Comparison of ENCODE assay signal across 1 cellular context in the genomic region with DNA sequence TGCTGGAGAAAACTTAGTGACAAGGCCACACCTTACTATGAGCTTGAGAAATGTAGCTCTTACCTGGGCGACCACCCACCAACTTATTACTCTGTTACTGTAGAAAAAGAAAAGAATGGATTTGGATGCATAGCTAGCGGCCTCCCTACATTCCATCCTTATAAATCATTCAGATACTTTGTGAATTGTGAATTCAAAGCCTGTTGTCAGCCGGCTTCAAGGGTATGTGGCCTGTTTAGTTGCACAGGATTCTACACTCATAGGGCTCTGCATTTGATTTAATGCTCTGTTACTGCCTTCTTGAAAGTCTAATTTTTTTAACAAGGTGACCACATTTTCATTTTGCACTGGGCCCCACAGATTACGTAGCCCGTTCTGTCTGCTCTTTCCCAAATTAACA.
TF ChIP-seq lines count a peak whose summit lies in the region.

No MANE protein-coding gene starts in this region.

TF ChIP-seq in IMR-90, 13 proteins besides CTCF, POLR2A, EP300 and RAD21:
- TF ChIP-seq CEBPB (IDR thresholded peaks at IDR 0.05; ENCODE audit: low read depth, low read length) (no peak), FOS (IDR thresholded peaks at IDR 0.05; ENCODE audit: low read depth, low read length) (no peak), CHD1 (IDR thresholded peaks at IDR 0.05; ENCODE audit: low read depth, low read length) (no peak), MAZ (IDR thresholded peaks at IDR 0.05; ENCODE audit: borderline replicate concordance, low read depth, low read length) (no peak), MXI1 (IDR thresholded peaks at IDR 0.05; ENCODE audit: borderline replicate concordance, low read depth, low read length) (no peak), BHLHE40 (IDR thresholded peaks at IDR 0.05; ENCODE audit: low read depth, low read length) (no peak), SMC3 (IDR thresholded peaks at IDR 0.05; ENCODE audit: low read depth, low read length) (no peak)
TF ChIP-seq in IMR-90: peak in this region for 0.
